In the genomic region with DNA sequence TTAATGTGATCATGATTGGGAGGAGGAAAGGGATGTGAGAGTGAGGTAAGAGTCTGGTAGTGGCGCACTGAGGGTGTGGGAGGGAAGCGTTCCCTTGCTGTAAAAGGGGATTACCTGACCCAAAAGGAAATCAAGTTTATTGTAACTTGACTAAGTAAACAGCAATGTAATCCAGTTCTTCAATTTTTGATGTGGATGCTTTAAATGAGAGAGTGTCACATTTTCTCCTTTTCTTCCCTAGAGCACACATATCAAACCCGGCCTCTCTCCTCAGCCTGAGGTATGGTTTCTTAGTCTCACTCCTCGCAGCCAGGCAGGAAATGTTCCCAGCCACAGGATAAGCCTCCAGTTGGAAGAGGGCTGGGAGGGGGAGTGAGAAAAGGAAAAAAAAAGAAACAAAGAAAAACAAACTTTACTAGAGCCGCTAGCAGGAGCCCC, we compare ENCODE assay signal across 9 cellular contexts. TPM values are rescaled to one million over a fixed set of nuclear protein-coding genes. Genes with fewer than 3 reads are reported as not detected.
A peak's percentile ranks its signal among the peaks of the same experiment; 100 is the strongest.
DNase-seq lines count a peak whose midpoint lies in the region; ATAC-seq and TF ChIP-seq lines count a peak whose summit lies in the region.
"Had no signal": no experiment of that assay in that cellular context is flagged by ENCODE, and none has a peak within 500 bp of the region (broad histone marks: within the 10 kb centered on the region; RNA-seq: fewer than 3 reads in every experiment).

No MANE protein-coding gene starts in this region.

- H3K4me1 ChIP-seq in GM23248 (ENCODE audit: insufficient read depth) (peaks cover 10% of the 10 kb centered on the region), right atrium auricular region (peaks cover 0 to 4% of the 10 kb centered on the region in 2 donors), sigmoid colon (peaks cover 0 to 9% (median 4%) of the 10 kb centered on the region in 4 donors)

- no peaks in the 10 kb centered on the region for H3K36me3 ChIP-seq in GM23248 (ENCODE audit: low read depth)
- H3K36me3 ChIP-seq in right atrium auricular region = no peaks in the 10 kb centered on the region
- no peaks in the 10 kb centered on the region for H3K36me3 ChIP-seq in sigmoid colon

- no peaks in the 10 kb centered on the region for H3K9me2 ChIP-seq in GM23248 (ENCODE audit: insufficient read depth)

- in situ Hi-C loops in GM23248 (cut with MboI) = no loop called here

- H3K4me3 ChIP-seq in GM23248 (peak overlapping the region; percentile 62), right atrium auricular region (peak overlapping the region; percentile 65), sigmoid colon (peak overlapping the region; percentile 2 to 78 (median 60))

- no peaks in the 10 kb centered on the region for H3K9me3 ChIP-seq in GM23248 (ENCODE audit: low read depth)
- H3K9me3 ChIP-seq in right atrium auricular region = no peaks in the 10 kb centered on the region
- no peaks in the 10 kb centered on the region for H3K9me3 ChIP-seq in sigmoid colon

- H4K20me1 ChIP-seq in GM23248 (ENCODE audit: insufficient read depth) = no peaks in the 10 kb centered on the region

- TF ChIP-seq POLR2A in sigmoid colon (IDR thresholded peaks at IDR 0.05) = no peak

- H3K79me2 ChIP-seq in GM23248 (ENCODE audit: insufficient read depth) = no peaks in the 10 kb centered on the region

- DNase-seq in GM23248 (no peak), right atrium auricular region (ENCODE audit: low spot score) (no peak), sigmoid colon (no peak), midbrain (lab: John Stamatoyannopoulos, UW) (no peak), NCI-H1436 (lab: John Stamatoyannopoulos, UW) (no peak)
- DNase-seq: cortex of kidney had no signal

- peaks cover 16% of the 10 kb centered on the region for H3F3A ChIP-seq in GM23248 (ENCODE audit: insufficient read depth)

- H3K27me3 ChIP-seq in GM23248 (replicated peaks; ENCODE audit: insufficient read depth) (peaks cover 25% of the 10 kb centered on the region), right atrium auricular region (no peaks in the 10 kb centered on the region), sigmoid colon (no peaks in the 10 kb centered on the region)

- ATAC-seq in HG03354 (IDR thresholded peaks at IDR 0.05; ENCODE audit: poor library complexity, severe bottlenecking, unreplicated experiment) = no peak
- no peak for ATAC-seq in GM19328 (IDR thresholded peaks at IDR 0.05; ENCODE audit: unreplicated experiment)

- H3K4me2 ChIP-seq in GM23248 (ENCODE audit: unreplicated experiment) = peak overlapping the region; percentile 60

- 25 to 27% methylated on average over 5 of the region's 5 CpGs for WGBS in GM23248 (ENCODE audit: low coverage in 1 of 2, low lambda C conversion rate in 2 of 2, missing lambda C conversion rate in 2 of 2), 2 experiments
- 5 to 22% methylated on average over 5 of the region's 5 CpGs for WGBS in sigmoid colon, 2 donors

- H2AFZ ChIP-seq in GM23248 = peak overlapping the region; percentile 55

- H3K27ac ChIP-seq in GM23248 = no peak overlapping the region
- peak overlapping the region; percentile 84 for H3K27ac ChIP-seq in VCaP
- H3K27ac ChIP-seq in right atrium auricular region = peak overlapping the region; percentile 84 to 88
- peak overlapping the region; percentile 77 to 88 (median 82) for H3K27ac ChIP-seq in sigmoid colon

- no peak for TF ChIP-seq EP300 in sigmoid colon (IDR thresholded peaks at IDR 0.05)

- TF ChIP-seq CTCF in VCaP (conservative IDR thresholded peaks at IDR 0.05) = no peak
- no peak for TF ChIP-seq CTCF in right atrium auricular region (IDR thresholded peaks at IDR 0.05)
- TF ChIP-seq CTCF in sigmoid colon (IDR thresholded peaks at IDR 0.05) = no peak

- H3K9ac ChIP-seq in GM23248 = no peak overlapping the region

- intact Hi-C loops in sigmoid colon (cut with DNase I) = loop anchor here (5.0 kb wide), 2 partner anchors 158 to 187 kb away; no protein-coding TSS in a partner anchor

RNA-seq across cellular contexts. Expression of gene ARHGAP28, which starts 0.7 kb away (rescaled TPM):
- total RNA-seq in GM23248 (2014; rRNA removed; shearing (Covaris generic)) = 0.63 TPM in 1 of 2 replicates, not detected in the other
- polyA plus RNA-seq in GM23248 (2016; fragmentation: Nextera tagmentation; extraction: Ambion mirVana) (0.20 and 0.25 TPM in 2 replicates), sigmoid colon (1 to 10 TPM in 2 of 3 donors, under 1 TPM in 1; 0.23 to 2.4 (median 1.0) TPM)
- total RNA-seq in right atrium auricular region (1 to 10 TPM; 3.0 TPM), sigmoid colon (10 to 100 TPM in 1 of 4 donors, 1 to 10 TPM in 3; 4.3 to 13.2 (median 9.0) TPM)
